ENCODE assay signal across 8 cellular contexts in the genomic region with DNA sequence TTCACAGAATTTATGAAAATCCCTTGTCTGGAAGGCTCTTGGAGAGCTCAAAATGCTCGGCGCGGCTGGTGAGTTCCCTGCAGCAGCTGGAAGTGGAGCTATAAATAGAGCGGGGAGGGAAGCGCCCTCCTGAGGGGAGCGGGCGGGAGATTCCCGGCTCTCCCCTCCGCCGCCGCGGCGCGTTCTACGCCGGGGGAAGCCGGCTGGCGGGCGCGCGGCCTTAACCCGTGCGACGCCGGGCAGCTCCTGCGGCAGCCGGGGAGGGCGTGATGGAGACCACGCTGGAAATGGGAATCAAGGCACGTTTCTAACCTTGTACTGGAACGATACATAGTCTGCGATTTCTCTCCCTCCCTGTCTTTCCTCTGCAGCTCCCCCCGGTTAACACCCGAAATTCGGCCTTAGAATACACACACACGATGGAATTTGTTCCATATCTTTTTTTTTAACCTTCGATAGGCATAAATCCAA.
A peak's percentile ranks its signal among the peaks of the same experiment; 100 is the strongest.
DNase-seq lines count a peak whose midpoint lies in the region; ATAC-seq and TF ChIP-seq lines count a peak whose summit lies in the region.

No MANE protein-coding gene starts in this region.

- peak overlapping the region; percentile 72 to 87 (median 83) for H3K4me3 Mint-ChIP-seq in nephron
- no peak overlapping the region for H3K4me3 Mint-ChIP-seq in stimulated activated effector memory CD8-positive, alpha-beta T cell treated with anti-CD3 and anti-CD28 coated beads, Interleukin-12 subunit alpha, Interleukin-12 subunit beta, amount 100 ng/mL, for 72 hours

- no peak overlapping the region for H3K4me3 ChIP-seq in fibroblast of mammary gland (ENCODE audit: control insufficient read depth, low read depth, low read length)

- ATAC-seq in stimulated activated effector memory CD8-positive, alpha-beta T cell treated with anti-CD3 and anti-CD28 coated beads, Interleukin-12 subunit alpha, Interleukin-12 subunit beta, amount 100 ng/mL, for 72 hours: no peak
- no peak for ATAC-seq in GM21367 (IDR thresholded peaks at IDR 0.05; ENCODE audit: unreplicated experiment)
- no peak for ATAC-seq in HG02763 (IDR thresholded peaks at IDR 0.05; ENCODE audit: unreplicated experiment)

- H3K4me1 Mint-ChIP-seq in nephron: peaks cover 26% of the 10 kb centered on the region
- no peaks in the 10 kb centered on the region for H3K4me1 Mint-ChIP-seq in stimulated activated effector memory CD8-positive, alpha-beta T cell treated with anti-CD3 and anti-CD28 coated beads, Interleukin-12 subunit alpha, Interleukin-12 subunit beta, amount 100 ng/mL, for 72 hours

- peaks cover 35% of the 10 kb centered on the region for H3K27me3 Mint-ChIP-seq in nephron (ENCODE audit: low read depth)

- no peaks in the 10 kb centered on the region for H3K9me3 Mint-ChIP-seq in nephron
- peaks cover 10% of the 10 kb centered on the region for H3K9me3 Mint-ChIP-seq in stimulated activated effector memory CD8-positive, alpha-beta T cell treated with anti-CD3 and anti-CD28 coated beads, Interleukin-12 subunit alpha, Interleukin-12 subunit beta, amount 100 ng/mL, for 72 hours

- TF ChIP-seq CTCF in fibroblast of mammary gland (conservative IDR thresholded peaks at IDR 0.05; ENCODE audit: control insufficient read depth, insufficient read depth, low read depth, low read length): no peak
- no peak for TF ChIP-seq CTCF in nephron (IDR thresholded peaks at IDR 0.05; ENCODE audit: unreplicated experiment in 3 of 3)

- no peaks in the 10 kb centered on the region for H3K36me3 Mint-ChIP-seq in nephron (ENCODE audit: low read depth)
- no peaks in the 10 kb centered on the region for H3K36me3 Mint-ChIP-seq in stimulated activated effector memory CD8-positive, alpha-beta T cell treated with anti-CD3 and anti-CD28 coated beads, Interleukin-12 subunit alpha, Interleukin-12 subunit beta, amount 100 ng/mL, for 72 hours

- peak; percentile 59 for DNase-seq in Daoy (ENCODE audit: low read depth)
- peak; percentile 29 for DNase-seq in NCI-H774 (lab: John Stamatoyannopoulos, UW)
- peak; percentile 5 for DNase-seq in fibroblast of mammary gland (ENCODE audit: low read depth)
- no peak for DNase-seq in activated effector memory CD4-positive, alpha-beta T cell treated with Interleukin-2 at 50 U/mL for 16 hours
- no peak for DNase-seq in stimulated activated effector memory CD8-positive, alpha-beta T cell treated with anti-CD3 and anti-CD28 coated beads, Interleukin-12 subunit alpha, Interleukin-12 subunit beta, amount 100 ng/mL, for 72 hours (ENCODE audit: low spot score in 2 of 2)

- peak overlapping the region; percentile 33 to 66 (median 35) for H3K27ac Mint-ChIP-seq in nephron
- no peak overlapping the region for H3K27ac Mint-ChIP-seq in stimulated activated effector memory CD8-positive, alpha-beta T cell treated with anti-CD3 and anti-CD28 coated beads, Interleukin-12 subunit alpha, Interleukin-12 subunit beta, amount 100 ng/mL, for 72 hours

Comparison
In these comparisons a context has a peak if more than half of its experiments do, and no peak if none do; other contexts are left out.
1. DNase-seq: peak in Daoy (single experiment), NCI-H774 (single experiment) and fibroblast of mammary gland (single experiment); none in activated effector memory CD4-positive, alpha-beta T cell treated with Interleukin-2 at 50 U/mL for 16 hours (single experiment) and stimulated activated effector memory CD8-positive, alpha-beta T cell treated with anti-CD3 and anti-CD28 coated beads, Interleukin-12 subunit alpha, Interleukin-12 subunit beta, amount 100 ng/mL, for 72 hours (0 of 2).